In the genomic region with DNA sequence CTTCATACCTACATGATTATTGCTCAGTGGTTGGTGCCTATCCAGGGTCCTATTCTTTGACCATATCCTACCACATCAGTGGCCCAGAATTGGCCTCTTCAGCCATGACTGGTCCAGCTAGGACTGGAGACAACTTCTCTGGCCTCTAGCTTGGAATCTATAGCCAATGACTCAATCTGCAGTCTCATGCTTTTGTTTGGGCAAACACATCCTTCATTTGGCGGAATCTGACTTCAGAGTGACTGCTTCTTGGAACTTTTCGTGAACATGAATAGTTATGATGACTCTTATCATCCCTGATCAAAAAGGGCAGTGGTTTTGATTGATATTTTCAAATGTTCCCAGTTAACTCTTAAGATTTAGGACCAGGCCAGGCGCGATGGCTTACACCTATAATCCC, we compare ENCODE assay signal across 20 cellular contexts.
DNase-seq lines count a peak whose midpoint lies in the region; ATAC-seq and TF ChIP-seq lines count a peak whose summit lies in the region.
"Had no signal": no experiment of that assay in that cellular context is flagged by ENCODE, and none has a peak within 500 bp of the region (broad histone marks: within the 10 kb centered on the region; RNA-seq: fewer than 3 reads in every experiment).

No MANE protein-coding gene starts in this region.

- no peak overlapping the region for H3K27ac Mint-ChIP-seq in activated naive CD4-positive, alpha-beta T cell treated with anti-CD3 and anti-CD28 coated beads, Interleukin-2, amount 50 U/mL, for 72 hours
- H3K27ac Mint-ChIP-seq: activated CD4-positive, alpha-beta T cell treated with anti-CD3 and anti-CD28 coated beads, Interleukin-2, amount 10 ng/mL, durations not matched to agents 24 days and 14 days; activated CD8-positive, alpha-beta memory T cell treated with anti-CD3 and anti-CD28 coated beads, Interleukin-2, amount 10 ng/mL, durations not matched to agents 7 days and 5 days; activated T-helper 2 cell treated with anti-CD3 and anti-CD28 coated beads, Interferon-gamma antibody, Interleukin-2, Interleukin-4, amounts not matched to agents 10 μg/mL and 5 μg/mL and 100 μg/mL, durations not matched to agents 14 hours and 24 hours and 36 hours; CD4-positive, alpha-beta T cell had no signal

- H3K9me3 Mint-ChIP-seq in activated naive CD4-positive, alpha-beta T cell treated with anti-CD3 and anti-CD28 coated beads, Interleukin-2, amount 50 U/mL, for 72 hours: peaks cover 0 to 8% of the 10 kb centered on the region in 2 donors
- H3K9me3 Mint-ChIP-seq: activated CD4-positive, alpha-beta T cell treated with anti-CD3 and anti-CD28 coated beads, Interleukin-2, amount 10 ng/mL, durations not matched to agents 24 days and 14 days; activated T-helper 2 cell treated with anti-CD3 and anti-CD28 coated beads, Interferon-gamma antibody, Interleukin-2, Interleukin-4, amounts not matched to agents 10 μg/mL and 5 μg/mL and 100 μg/mL, durations not matched to agents 14 hours and 24 hours and 36 hours; CD4-positive, alpha-beta T cell had no signal

- no peaks in the 10 kb centered on the region for H3K27me3 ChIP-seq in mesenchymal stem cell (ENCODE audit: control insufficient read depth in 1 of 2, insufficient read depth in 1 of 2, low read length in 2 of 2)
- no peaks in the 10 kb centered on the region for H3K27me3 ChIP-seq in A673 (replicated peaks; ENCODE audit: insufficient read depth, low read depth, low read length, poor library complexity)
- H3K27me3 ChIP-seq: gastrocnemius medialis, suprapubic skin, vagina had no signal

- intact Hi-C loops in A673 (cut with micrococcal nuclease; ENCODE audit: unreplicated experiment): no loop called here

- H3K14ac ChIP-seq in mesenchymal stem cell (ENCODE audit: low read length in 2 of 2): no peak overlapping the region

- DNase-seq in AG10803 (ENCODE audit: low read depth): peak; percentile 53
- DNase-seq in LHCN-M2 (ENCODE audit: low read depth): peak; percentile 28
- peak; percentile 60 for DNase-seq in astrocyte of the spinal cord (ENCODE audit: low read depth, low spot score)
- no peak for DNase-seq in mesenchymal stem cell
- DNase-seq in NCI-H146 (lab: John Stamatoyannopoulos, UW): no peak
- no peak for DNase-seq in NCI-H146 treated with DMSO at 0.1 percent for 48 hours (lab: John Stamatoyannopoulos, UW; ENCODE audit: unreplicated experiment)
- no peak for DNase-seq in A673 (ENCODE audit: low spot score)
- DNase-seq in activated naive CD4-positive, alpha-beta T cell treated with anti-CD3 and anti-CD28 coated beads, Interleukin-2, amount 50 U/mL, for 72 hours (ENCODE audit: low spot score in 2 of 2): no peak
- DNase-seq: activated CD4-positive, alpha-beta T cell treated with anti-CD3 and anti-CD28 coated beads, Interleukin-2, amount 10 ng/mL, durations not matched to agents 24 days and 14 days; activated CD8-positive, alpha-beta memory T cell treated with anti-CD3 and anti-CD28 coated beads, Interleukin-2, amount 10 ng/mL, durations not matched to agents 7 days and 5 days; CD4-positive, alpha-beta T cell; gastrocnemius medialis; H7; NCI-H1105; NCI-H526 treated with DMSO at 0.1 percent for 48 hours; nucleus accumbens; stimulated activated CD4-positive, alpha-beta T cell treated with anti-CD3 and anti-CD28 coated beads, Interleukin-15, amount 100 ng/mL, for 24 hours had no signal

- no peak for ATAC-seq in activated naive CD4-positive, alpha-beta T cell treated with anti-CD3 and anti-CD28 coated beads, Interleukin-2, amount 50 U/mL, for 72 hours
- ATAC-seq: activated CD8-positive, alpha-beta memory T cell treated with anti-CD3 and anti-CD28 coated beads, Interleukin-2, amount 10 ng/mL, durations not matched to agents 7 days and 5 days; gastrocnemius medialis had no signal

- no peak overlapping the region for H3K18ac ChIP-seq in mesenchymal stem cell (ENCODE audit: low read depth in 1 of 2, low read length in 2 of 2)

- H2AK5ac ChIP-seq in mesenchymal stem cell (ENCODE audit: low read length, severe bottlenecking): no peak overlapping the region

- POLR2A ChIA-PET in A673 (lab: Charles Lee; ENCODE audit: low non-redundant PET): no interaction called here

- H3K36me3 ChIP-seq in mesenchymal stem cell (ENCODE audit: control insufficient read depth in 1 of 2, insufficient read depth in 2 of 2, low read depth in 1 of 2, low read length in 2 of 2) (peaks cover 0 to 37% of the 10 kb centered on the region in 2 experiments), A673 (ENCODE audit: insufficient read depth, low read length, poor library complexity, severe bottlenecking) (peaks cover 18% of the 10 kb centered on the region)
- H3K36me3 ChIP-seq: gastrocnemius medialis, suprapubic skin, vagina had no signal

- TF ChIP-seq CTCF in AG10803 (conservative IDR thresholded peaks at IDR 0.05; ENCODE audit: low read length): no peak
- TF ChIP-seq CTCF in astrocyte of the spinal cord (IDR thresholded peaks at IDR 0.05; ENCODE audit: low read depth, low read length): no peak
- no peak for TF ChIP-seq CTCF in A673 (conservative IDR thresholded peaks at IDR 0.05; ENCODE audit: low read depth, low read length)

- no peak overlapping the region for H2BK15ac ChIP-seq in mesenchymal stem cell (ENCODE audit: low read depth, poor library complexity, severe bottlenecking)

- H4K8ac ChIP-seq in mesenchymal stem cell (ENCODE audit: low read length): no peak overlapping the region

- H2BK120ac ChIP-seq in mesenchymal stem cell (ENCODE audit: low read depth, low read length): no peak overlapping the region

- no TSS peak for BruUV-seq in A673 (replicated peaks; lab: Mats Ljungman, UMichigan)

- H3K9me3 ChIP-seq in mesenchymal stem cell (ENCODE audit: control insufficient read depth, low read length) (no peaks in the 10 kb centered on the region), A673 (ENCODE audit: low read depth, low read length, poor library complexity, severe bottlenecking) (no peaks in the 10 kb centered on the region)
- H3K9me3 ChIP-seq: gastrocnemius medialis, suprapubic skin, vagina had no signal

- CTCF ChIA-PET in A673 (lab: Charles Lee): no interaction called here

- H3K4me1 ChIP-seq in mesenchymal stem cell (ENCODE audit: control insufficient read depth, insufficient read depth, low read depth, low read length) (peaks cover 5% of the 10 kb centered on the region), A673 (ENCODE audit: insufficient read depth, low read length, poor library complexity, severe bottlenecking) (peaks cover 12% of the 10 kb centered on the region)
- H3K4me1 ChIP-seq: gastrocnemius medialis, suprapubic skin, vagina had no signal

- H3K4me2 ChIP-seq in mesenchymal stem cell (ENCODE audit: low read length, poor library complexity, severe bottlenecking): no peak overlapping the region

- H3K36me3 Mint-ChIP-seq in activated naive CD4-positive, alpha-beta T cell treated with anti-CD3 and anti-CD28 coated beads, Interleukin-2, amount 50 U/mL, for 72 hours: no peaks in the 10 kb centered on the region
- H3K36me3 Mint-ChIP-seq: activated CD8-positive, alpha-beta memory T cell treated with anti-CD3 and anti-CD28 coated beads, Interleukin-2, amount 10 ng/mL, durations not matched to agents 7 days and 5 days had no signal

- H3K23ac ChIP-seq in mesenchymal stem cell (ENCODE audit: low read length in 2 of 2): no peak overlapping the region

- peak overlapping the region; percentile 15 for H3K27ac ChIP-seq in mesenchymal stem cell (ENCODE audit: low read length, poor library complexity, severe bottlenecking)
- no peak overlapping the region for H3K27ac ChIP-seq in A673 (ENCODE audit: low read depth, low read length, poor library complexity, severe bottlenecking)
- H3K27ac ChIP-seq: gastrocnemius medialis, suprapubic skin, vagina had no signal

- in situ Hi-C loops in astrocyte of the spinal cord (cut with HindIII; ENCODE audit: low sequenced_read_pairs): no loop called here

- no peak overlapping the region for H3K9ac ChIP-seq in mesenchymal stem cell (ENCODE audit: low read length)

- no peaks in the 10 kb centered on the region for H3K79me1 ChIP-seq in mesenchymal stem cell (replicated peaks; ENCODE audit: low read length, poor library complexity, severe bottlenecking)

- H3K4me3 ChIP-seq in AG10803 (ENCODE audit: low read length) (no peak overlapping the region), astrocyte of the spinal cord (ENCODE audit: low read depth, low read length) (no peak overlapping the region), mesenchymal stem cell (ENCODE audit: insufficient read depth in 1 of 2, low read depth in 1 of 2, low read length in 2 of 2) (no peak overlapping the region), A673 (ENCODE audit: low read depth, low read length, poor library complexity, severe bottlenecking) (no peak overlapping the region)
- H3K4me3 ChIP-seq: gastrocnemius medialis, suprapubic skin, vagina had no signal

- 98% methylated on average over 4 of the region's 4 CpGs for WGBS in mesenchymal stem cell

- no peak overlapping the region for H2AFZ ChIP-seq in mesenchymal stem cell (ENCODE audit: low read depth, low read length)

- H3K4ac ChIP-seq in mesenchymal stem cell (ENCODE audit: low read depth in 1 of 2, low read length in 2 of 2): no peak overlapping the region

- no peak overlapping the region for H2BK12ac ChIP-seq in mesenchymal stem cell (ENCODE audit: low read length in 2 of 2)

- H4K91ac ChIP-seq in mesenchymal stem cell (ENCODE audit: low read length): no peak overlapping the region

- H2BK5ac ChIP-seq in mesenchymal stem cell (ENCODE audit: low read depth, low read length, poor library complexity, severe bottlenecking): no peak overlapping the region

Comparison
In these comparisons a context has a peak if more than half of its experiments do, and no peak if none do; other contexts are left out.
1. DNase-seq: peak in AG10803 (single experiment), LHCN-M2 (single experiment) and astrocyte of the spinal cord (single experiment); none in mesenchymal stem cell (single experiment), NCI-H146 (single experiment), NCI-H146 treated with DMSO at 0.1 percent for 48 hours (single experiment), A673 (single experiment) and activated naive CD4-positive, alpha-beta T cell treated with anti-CD3 and anti-CD28 coated beads, Interleukin-2, amount 50 U/mL, for 72 hours (0 of 2).